8 cellular contexts compared by ENCODE assay signal in the genomic region with DNA sequence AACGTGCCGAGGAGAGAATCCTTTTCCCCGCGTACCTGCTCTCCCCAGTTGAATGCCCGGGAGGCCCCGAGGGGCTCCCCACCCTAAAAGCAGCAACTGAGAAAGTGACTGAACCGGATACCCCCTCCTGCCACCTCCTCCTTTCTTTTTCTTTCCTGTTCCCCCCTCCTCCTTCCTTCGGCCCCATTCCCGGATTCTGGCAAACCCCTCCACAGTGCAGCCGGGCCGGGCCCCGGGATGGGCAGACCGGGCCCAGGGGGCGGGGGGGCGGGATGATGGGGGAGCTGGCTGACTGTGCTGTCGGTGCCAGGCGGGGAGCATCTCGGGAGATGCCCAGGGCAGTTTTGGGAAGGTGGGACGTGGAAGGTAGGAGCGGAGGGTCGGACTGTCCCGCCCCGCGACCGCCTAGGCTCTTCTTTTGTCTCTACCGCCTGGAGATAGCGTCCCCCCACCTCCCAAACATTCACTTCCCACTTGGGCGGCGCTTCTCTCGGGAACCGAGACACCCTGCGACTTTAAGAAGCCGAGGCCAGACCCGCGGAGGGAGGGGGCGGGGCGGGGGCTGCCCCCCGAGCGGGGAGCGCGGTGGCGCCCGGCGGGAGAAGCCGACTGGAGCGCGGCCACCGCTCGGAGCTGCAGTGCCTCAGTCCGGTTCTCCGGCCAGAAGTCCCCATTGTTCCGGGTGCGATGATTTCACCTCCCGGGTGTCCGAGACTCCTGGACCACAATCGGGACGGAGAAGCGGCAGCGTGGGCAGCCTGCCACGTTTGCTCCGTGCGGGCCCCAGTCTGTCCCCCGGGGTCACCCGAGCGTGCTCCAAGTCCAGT. TPM values are rescaled to one million over a fixed set of nuclear protein-coding genes. Genes with fewer than 3 reads are reported as not detected.
DNase-seq lines count a peak whose midpoint lies in the region; ATAC-seq and TF ChIP-seq lines count a peak whose summit lies in the region.

No MANE protein-coding gene starts in this region.

- H3K36me3 ChIP-seq in HUES48 (ENCODE audit: control insufficient read depth, insufficient read depth, low read length) (no peaks in the 10 kb centered on the region), right lobe of liver (no peaks in the 10 kb centered on the region), aorta (ENCODE audit: control insufficient read depth in 1 of 2, insufficient read depth in 2 of 2, low read length in 1 of 2) (no peaks in the 10 kb centered on the region)

- peak in 3 of 4 donors; percentile 18 to 32 (median 30) for ATAC-seq in right lobe of liver
- ATAC-seq in aorta (ENCODE audit: low FRiP score), result peak; percentile 4
- ATAC-seq in GM18517 (IDR thresholded peaks at IDR 0.05; ENCODE audit: unreplicated experiment), result no peak

- intact Hi-C loops in right lobe of liver (cut with DNase I) (no loop called here), aorta (cut with DNase I) (no loop called here)

- H3K4me1 ChIP-seq in HUES48 (ENCODE audit: control insufficient read depth, insufficient read depth, low read length), result peaks cover 29% of the 10 kb centered on the region
- peaks cover 0 to 27% (median 2%) of the 10 kb centered on the region in 4 donors for H3K4me1 ChIP-seq in right lobe of liver
- no peaks in the 10 kb centered on the region for H3K4me1 ChIP-seq in aorta (ENCODE audit: control insufficient read depth in 1 of 2, insufficient read depth in 2 of 2, low read length in 2 of 2)

- H3K9ac ChIP-seq in HUES48 (ENCODE audit: low read depth, low read length), result no peak overlapping the region; the same call in 1 of the 2 replicates

- H3K4me3 ChIP-seq in HUES48 (ENCODE audit: low read depth, low read length), result peak overlapping the region; percentile 52
- H3K4me3 ChIP-seq in astrocyte of the cerebellum (ENCODE audit: low read depth, low read length), result peak overlapping the region; percentile 43
- H3K4me3 ChIP-seq in right lobe of liver, result no peak overlapping the region
- H3K4me3 ChIP-seq in aorta (ENCODE audit: low read length in 2 of 2), result peak overlapping the region; percentile 7 to 23

- DNase-seq in COLO829 (ENCODE audit: low spot score), result peak; percentile 24
- DNase-seq in astrocyte of the cerebellum (ENCODE audit: low read depth), result no peak
- peak in 1 of 3 donors; percentile 53 for DNase-seq in right lobe of liver
- DNase-seq in aorta, result peak in 1 of 2 donors; percentile 74
- DNase-seq in NCI-H1436 treated with DMSO at 0.1 percent for 48 hours (lab: John Stamatoyannopoulos, UW), result no peak
- no peak for DNase-seq in G401 (ENCODE audit: low spot score)

- in situ Hi-C loops in astrocyte of the cerebellum (cut with HindIII; ENCODE audit: low sequenced_read_pairs) (no loop called here), G401 (cut with HindIII; ENCODE audit: low sequenced_read_pairs) (no loop called here)

- H3K9me3 ChIP-seq in HUES48 (ENCODE audit: control insufficient read depth, insufficient read depth, low read length), result no peaks in the 10 kb centered on the region
- H3K9me3 ChIP-seq in right lobe of liver, result no peaks in the 10 kb centered on the region
- no peaks in the 10 kb centered on the region for H3K9me3 ChIP-seq in aorta (ENCODE audit: control insufficient read depth, low read length)

- no peak for TF ChIP-seq POLR2A in right lobe of liver (IDR thresholded peaks at IDR 0.05)

- TF ChIP-seq CTCF in astrocyte of the cerebellum (IDR thresholded peaks at IDR 0.05; ENCODE audit: low read depth, low read length, missing control alignments), result no peak
- no peak for TF ChIP-seq CTCF in right lobe of liver (IDR thresholded peaks at IDR 0.05)

- H3K27me3 ChIP-seq in HUES48 (ENCODE audit: control insufficient read depth, insufficient read depth, low read length) (peaks cover 100% of the 10 kb centered on the region), right lobe of liver (peaks cover 46 to 93% of the 10 kb centered on the region in 2 donors), aorta (ENCODE audit: control insufficient read depth in 1 of 2, insufficient read depth in 2 of 2, low read length in 1 of 2) (peaks cover 0 to 3% of the 10 kb centered on the region in 2 donors)

- H3K27ac ChIP-seq in HUES48 (ENCODE audit: low read depth, low read length) (no peak overlapping the region), right lobe of liver (no peak overlapping the region), aorta (ENCODE audit: low read depth in 1 of 2, low read length in 2 of 2) (no peak overlapping the region)

- 1% methylated on average over 18 of the region's 65 CpGs for WGBS in right lobe of liver (ENCODE audit: insufficient coverage, low coverage, low lambda C conversion rate, missing lambda C conversion rate)
- 3 to 4% methylated on average over 52 to 65 of the region's 65 CpGs for WGBS in aorta, 2 donors

RNA-seq across cellular contexts. Expression of a gene that starts 8.2 kb away (rescaled TPM):
- total RNA-seq in right lobe of liver, result not detected
- not detected for total RNA-seq in aorta
- under 1 TPM in 1 of 2 donors, not detected in 1; 0.50 TPM for polyA plus RNA-seq in aorta
- total RNA-seq in G401 (2014; rRNA removed; shearing (Covaris generic)), result 5.0 and 5.3 TPM in 2 replicates

RNA-seq across cellular contexts. Expression of a gene that starts 9.2 kb away (rescaled TPM):
- not detected for total RNA-seq in right lobe of liver
- under 1 TPM in 1 of 2 donors, not detected in 1; 0.51 TPM for total RNA-seq in aorta
- polyA plus RNA-seq in aorta, result under 1 TPM; 0.18 to 0.38 TPM
- 21.8 and 26.2 TPM in 2 replicates for total RNA-seq in G401 (2014; rRNA removed; shearing (Covaris generic))

Comparison
In these comparisons a context has a peak if more than half of its experiments do, and no peak if none do; other contexts are left out.
1. H3K4me3 ChIP-seq: peak in HUES48 (single experiment), astrocyte of the cerebellum (single experiment) and aorta (2 of 2); none in right lobe of liver (0 of 3).
2. RNA of a gene that starts 9.2 kb away (total RNA-seq): 21.8 to 26.2 TPM in G401; 0.51 TPM in aorta and not detected in right lobe of liver; every median in the first group is over 10 times any median in the second.